ENCODE assay signal across 9 cellular contexts in the genomic region with DNA sequence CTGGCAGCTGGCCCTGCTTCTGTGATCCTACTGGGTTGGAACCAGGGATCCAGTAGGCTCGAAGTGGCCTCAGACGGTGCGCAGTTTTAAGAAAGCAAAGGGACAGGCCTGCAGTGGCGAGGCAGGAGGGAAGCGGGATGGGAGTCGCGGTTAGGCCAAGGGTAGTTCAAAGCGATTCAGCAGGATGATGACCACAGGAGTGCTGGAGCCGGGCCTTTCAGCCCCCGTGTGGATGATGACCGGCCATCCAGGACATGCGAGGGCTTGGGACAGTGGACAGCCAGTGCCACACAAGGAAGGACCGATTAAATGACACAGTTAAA. TPM values are rescaled to one million over a fixed set of nuclear protein-coding genes. Genes with fewer than 3 reads are reported as not detected.
DNase-seq lines count a peak whose midpoint lies in the region; ATAC-seq, FAIRE-seq and TF ChIP-seq lines count a peak whose summit lies in the region.
"Had no signal": no experiment of that assay in that cellular context is flagged by ENCODE, and none has a peak within 500 bp of the region (broad histone marks: within the 10 kb centered on the region; RNA-seq: fewer than 3 reads in every experiment).

No MANE protein-coding gene starts in this region.

- peak overlapping the region; percentile 70 for H3K4me3 ChIP-seq in SJSA1
- H3K4me3 ChIP-seq in endothelial cell of umbilical vein (replicated peaks in 1 of 3; ENCODE audit: insufficient read depth in 1 of 3, low read depth in 1 of 3, low read length in 3 of 3) = peak overlapping the region; percentile 78 to 93 (median 87)
- peak overlapping the region; percentile 88 for H3K4me3 ChIP-seq in mononuclear cell (ENCODE audit: low read length)

- H3K9me1 ChIP-seq in endothelial cell of umbilical vein (replicated peaks; ENCODE audit: control insufficient read depth, extremely low read depth, insufficient read depth, low read length) = no peaks in the 10 kb centered on the region

- no peak for TF ChIP-seq POLR2A in endothelial cell of umbilical vein (IDR thresholded peaks at IDR 0.05; ENCODE audit: low read depth, low read length)

- peaks cover 26% of the 10 kb centered on the region for H3K79me2 ChIP-seq in endothelial cell of umbilical vein (ENCODE audit: control insufficient read depth, insufficient read depth, low read length)

- H3K9me3 ChIP-seq in SJSA1 (replicated peaks) (no peaks in the 10 kb centered on the region), endothelial cell of umbilical vein (replicated peaks; ENCODE audit: control insufficient read depth, insufficient read depth, low read length) (no peaks in the 10 kb centered on the region), mononuclear cell (ENCODE audit: low read depth, low read length) (no peaks in the 10 kb centered on the region)

- BruUV-seq in endothelial cell of umbilical vein (replicated peaks; lab: Mats Ljungman, UMichigan) = no TSS peak

- DNase-seq in NCI-H1092 treated with DMSO at 0.1 percent for 48 hours (lab: John Stamatoyannopoulos, UW) (peak; percentile 31), NCI-H1092 (lab: John Stamatoyannopoulos, UW) (no peak), SJSA1 (ENCODE audit: low read depth in 1 of 2, low spot score in 2 of 2) (peak; percentile 61 to 67), endothelial cell of umbilical vein (ENCODE audit: low read depth, low spot score) (peak; percentile 42), middle frontal gyrus (ENCODE audit: extremely low spot score, low spot score) (no peak)
- no peak for DNase-seq in activated CD4-positive, alpha-beta T cell treated with anti-CD3 and anti-CD28 coated beads for 4 hours

- H3K4me1 ChIP-seq in SJSA1 (replicated peaks) (peaks cover 32% of the 10 kb centered on the region), endothelial cell of umbilical vein (ENCODE audit: control insufficient read depth, extremely low read depth, insufficient read depth, low read length) (peaks cover 20% of the 10 kb centered on the region), mononuclear cell (ENCODE audit: insufficient read depth, low read length) (peaks cover 47% of the 10 kb centered on the region)

- peak; percentile 83 for FAIRE-seq in endothelial cell of umbilical vein (lab: Jason Lieb, UNC)
- FAIRE-seq: colon had no signal

- no peaks in the 10 kb centered on the region for H4K20me1 ChIP-seq in endothelial cell of umbilical vein (replicated peaks; ENCODE audit: control insufficient read depth, extremely low read depth, insufficient read depth, low read length)

- intact Hi-C loops in endothelial cell of umbilical vein (cut with micrococcal nuclease) = loop anchor here (1.0 to 10.0 kb wide), 5 partner anchors 103 to 974 kb away; a partner anchor contains a TSS

- TF ChIP-seq CTCF in endothelial cell of umbilical vein (IDR thresholded peaks at IDR 0.05; ENCODE audit: extremely low read depth in 1 of 2, insufficient read depth in 1 of 2, low read depth in 1 of 2, low read length in 2 of 2) = no peak

- peak overlapping the region; percentile 83 for H3K4me2 ChIP-seq in endothelial cell of umbilical vein (ENCODE audit: insufficient read depth, low read length)

- dilution Hi-C loops in endothelial cell of umbilical vein (cut with MboI; ENCODE audit: extremely low pct_ligation_motif_present, low sequenced_read_pairs) = no loop called here

- H3K27me3 ChIP-seq in SJSA1 (replicated peaks) = no peaks in the 10 kb centered on the region
- H3K27me3 ChIP-seq in endothelial cell of umbilical vein (ENCODE audit: control insufficient read depth in 2 of 2, insufficient read depth in 2 of 2, low read length in 2 of 2) = no peaks in the 10 kb centered on the region
- no peaks in the 10 kb centered on the region for H3K27me3 ChIP-seq in mononuclear cell (ENCODE audit: insufficient read depth, low read length)

- H2AFZ ChIP-seq in endothelial cell of umbilical vein (ENCODE audit: low read depth, low read length) = peak overlapping the region; percentile 96

- CTCF ChIA-PET in endothelial cell of umbilical vein (lab: Charles Lee) = interaction anchor here (0.8 to 6.0 kb wide), 2 partner anchors 159 to 932 kb away, joined by 3 to 96 read pairs; no protein-coding TSS in a partner anchor

- POLR2A ChIA-PET in endothelial cell of umbilical vein (lab: Charles Lee) = no interaction called here

- H3K9ac ChIP-seq in endothelial cell of umbilical vein (replicated peaks; ENCODE audit: extremely low read depth, insufficient read depth, low read length) = peak overlapping the region; percentile 96

- H3K36me3 ChIP-seq in SJSA1 (peaks cover 5% of the 10 kb centered on the region; the same call in 1 of the 2 replicates), endothelial cell of umbilical vein (ENCODE audit: control insufficient read depth in 2 of 2, extremely low read depth in 1 of 2, insufficient read depth in 2 of 2, low read length in 2 of 2) (no peaks in the 10 kb centered on the region)

- peak; percentile 2 for ATAC-seq in HG03342 (IDR thresholded peaks at IDR 0.05; ENCODE audit: unreplicated experiment)

- H3K27ac ChIP-seq in SJSA1 = peak overlapping the region; percentile 92
- peak overlapping the region; percentile 89 for H3K27ac ChIP-seq in endothelial cell of umbilical vein (ENCODE audit: insufficient read depth, low read depth, low read length)

TF ChIP-seq in endothelial cell of umbilical vein, 7 proteins besides CTCF, POLR2A, EP300 and RAD21:
- TF ChIP-seq GATA2 (IDR thresholded peaks at IDR 0.05; ENCODE audit: insufficient read depth, insufficient read length, low read depth, low read length) (no peak), FOS (IDR thresholded peaks at IDR 0.05; ENCODE audit: borderline replicate concordance, insufficient read depth, low read length) (no peak), POLR2AphosphoS5 (IDR thresholded peaks at IDR 0.05; ENCODE audit: insufficient read depth, low read depth, low read length) (no peak), EZH2 (IDR thresholded peaks at IDR 0.05; ENCODE audit: borderline replicate concordance, low read depth, low read length, severe bottlenecking) (no peak), MYC (IDR thresholded peaks at IDR 0.05; ENCODE audit: low read depth, low read length) (no peak), JUN (IDR thresholded peaks at IDR 0.05; ENCODE audit: borderline replicate concordance, insufficient read depth, insufficient read length, low read depth) (no peak)
- TF ChIP-seq, protein P1, sequence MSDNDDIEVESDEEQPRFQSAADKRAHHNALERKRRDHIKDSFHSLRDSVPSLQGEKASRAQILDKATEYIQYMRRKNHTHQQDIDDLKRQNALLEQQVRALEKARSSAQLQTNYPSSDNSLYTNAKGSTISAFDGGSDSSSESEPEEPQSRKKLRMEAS (IDR thresholded peaks at IDR 0.05; ENCODE audit: insufficient read depth, insufficient read length) = no peak
TF ChIP-seq in endothelial cell of umbilical vein: peak in this region for 0.

RNA-seq across cellular contexts. Expression of a gene that starts 0.9 kb away (rescaled TPM):
- 40.9 and 54.3 TPM in 2 replicates for total RNA-seq in SJSA1 (2014; rRNA removed; shearing (Covaris generic))
- total RNA-seq in endothelial cell of umbilical vein (24.4 and 25.1 TPM in 2 replicates), mononuclear cell (139 TPM)
- 8.9 TPM in 2 replicates for polyA plus RNA-seq in endothelial cell of umbilical vein
- polyA plus RNA-seq in endothelial cell of umbilical vein (2011; cell fraction: cytosol; rRNA removed) = 14.2 and 15.8 TPM in 2 replicates
- 16.7 and 28.0 TPM in 2 replicates for polyA plus RNA-seq in endothelial cell of umbilical vein (2011; cell fraction: nucleus; rRNA removed)
- 15.5 and 37.3 TPM in 2 replicates for polyA plus RNA-seq in endothelial cell of umbilical vein (2012)
- 12.6 and 14.8 TPM in 2 replicates for polyA minus RNA-seq in endothelial cell of umbilical vein
- 20.7 TPM for polyA minus RNA-seq in endothelial cell of umbilical vein (2011; cell fraction: cytosol; rRNA and poly(A)+ RNA removed)
- 37.7 and 55.6 TPM in 2 replicates for polyA minus RNA-seq in endothelial cell of umbilical vein (2011; cell fraction: nucleus; rRNA and poly(A)+ RNA removed)

Comparison
In these comparisons a context has a peak if more than half of its experiments do, and no peak if none do; other contexts are left out.
1. DNase-seq: peak in NCI-H1092 treated with DMSO at 0.1 percent for 48 hours (single experiment), SJSA1 (2 of 2) and endothelial cell of umbilical vein (single experiment); none in NCI-H1092 (single experiment), middle frontal gyrus (single experiment) and activated CD4-positive, alpha-beta T cell treated with anti-CD3 and anti-CD28 coated beads for 4 hours (0 of 2).
2. Peak in every context shown above with its lines, with median percentiles within 50 percentile points of each other: H3K4me3 ChIP-seq.